ENCODE assay signal across 1 cellular context in the genomic region with DNA sequence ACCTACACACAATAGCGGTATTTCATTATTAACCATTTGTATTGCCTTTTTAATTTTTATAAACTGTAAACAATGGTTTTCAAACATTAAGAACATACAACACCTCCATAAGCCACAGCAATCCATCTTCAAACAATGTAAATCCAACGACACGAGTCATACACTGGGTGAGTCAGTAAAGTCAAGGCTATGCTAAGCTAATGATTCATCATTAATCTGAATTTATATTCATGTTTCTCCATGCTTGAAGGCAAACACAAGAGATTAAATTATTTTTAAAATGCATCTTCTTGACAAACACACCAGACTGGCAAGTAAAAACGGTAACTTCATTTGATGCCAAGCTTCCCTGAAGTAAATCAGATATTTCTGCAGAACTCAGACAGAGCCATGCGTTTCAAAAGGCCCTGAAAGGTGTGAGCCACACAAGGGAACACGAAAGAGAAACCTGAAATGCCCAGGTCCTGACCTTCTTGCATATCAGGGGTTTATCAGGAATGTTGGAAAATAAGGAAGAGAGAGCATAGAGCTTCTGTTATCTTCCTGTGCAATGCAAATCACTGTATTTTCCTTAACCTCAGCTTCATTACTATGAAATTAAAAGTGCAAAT.
TF ChIP-seq lines count a peak whose summit lies in the region.

No MANE protein-coding gene starts in this region.

TF ChIP-seq in HCT116, 20 proteins besides CTCF, POLR2A, EP300 and RAD21 (continued from another document):
- TF ChIP-seq JUND (IDR thresholded peaks at IDR 0.05) = 0 out of 2 replicates have a peak, but pooled peaks have one; percentile 38
